In the genomic region with DNA sequence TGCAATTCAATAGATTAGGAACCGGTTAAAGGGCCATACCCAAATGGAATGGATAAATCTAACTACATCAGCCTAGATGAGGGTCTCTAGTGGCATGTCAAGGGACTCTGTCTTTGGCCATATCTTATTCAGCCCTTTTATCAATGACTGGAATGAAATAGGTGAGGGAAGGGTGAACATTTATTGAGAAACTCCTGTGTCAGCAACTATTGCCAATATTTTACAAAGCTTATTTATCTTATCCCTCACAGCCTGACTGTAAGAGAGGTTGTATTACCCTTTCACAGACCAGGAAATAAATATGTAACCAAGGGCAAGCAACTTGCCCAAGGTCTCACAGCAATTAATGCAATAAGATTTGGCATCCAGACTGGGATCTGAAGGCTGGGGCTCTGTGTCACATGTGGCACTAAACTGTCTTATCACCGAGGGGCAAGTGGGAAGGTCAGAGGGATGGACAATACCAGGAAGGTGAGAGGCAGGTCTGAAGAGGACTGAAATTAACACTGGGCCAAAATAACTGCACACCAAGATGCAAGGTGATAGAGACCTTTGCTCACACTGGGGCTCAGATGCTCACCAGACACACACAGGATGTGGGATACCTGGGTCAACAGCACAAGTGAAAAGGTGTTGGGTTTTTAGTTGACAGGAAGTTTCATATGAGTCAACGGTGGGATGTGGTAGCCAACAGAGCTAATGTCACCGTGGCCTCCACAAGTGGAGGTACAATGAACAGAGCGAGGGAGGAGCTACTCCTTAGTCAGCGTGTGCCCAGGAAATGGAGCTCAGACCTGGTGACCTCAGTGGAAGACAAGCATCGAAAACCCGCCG, we compare ENCODE assay signal across 9 cellular contexts.
DNase-seq lines count a peak whose midpoint lies in the region; ATAC-seq, FAIRE-seq and TF ChIP-seq lines count a peak whose summit lies in the region.
"Had no signal": no experiment of that assay in that cellular context is flagged by ENCODE, and none has a peak within 500 bp of the region (broad histone marks: within the 10 kb centered on the region; RNA-seq: fewer than 3 reads in every experiment).

No MANE protein-coding gene starts in this region.

- DNase-seq in activated CD8-positive, alpha-beta T cell treated with anti-CD3 and anti-CD28 coated beads for 36 hours: peak; percentile 91
- DNase-seq in sciatic nerve (ENCODE audit: low spot score) (no peak), NCI-H2171 treated with DMSO at 0.1 percent for 48 hours (lab: John Stamatoyannopoulos, UW) (no peak), NCI-H2227 (lab: John Stamatoyannopoulos, UW; ENCODE audit: unreplicated experiment) (no peak), kidney (no peak), breast epithelium (ENCODE audit: low spot score in 2 of 2) (no peak)
- DNase-seq: heart right ventricle had no signal

- H3K4me3 ChIP-seq in kidney (ENCODE audit: low read length in 2 of 2): no peak overlapping the region
- no peak overlapping the region for H3K4me3 ChIP-seq in breast epithelium
- H3K4me3 ChIP-seq: heart right ventricle had no signal

- H3K4me1 Mint-ChIP-seq in activated CD8-positive, alpha-beta T cell treated with anti-CD3 and anti-CD28 coated beads for 36 hours (ENCODE audit: low read depth): peaks cover 61% of the 10 kb centered on the region

- H3K9me3 ChIP-seq in kidney (ENCODE audit: control insufficient read depth in 1 of 2, low read length in 2 of 2) (no peaks in the 10 kb centered on the region), breast epithelium (peaks cover 2 to 5% of the 10 kb centered on the region in 2 donors)

- CTCF ChIA-PET in activated CD8-positive, alpha-beta T cell treated with anti-CD3 and anti-CD28 coated beads for 36 hours (lab: Charles Lee): interaction anchor here (1.0 to 1.7 kb wide), 5 partner anchors 43 to 774 kb away, joined by 3 to 4 read pairs (median 3); no protein-coding TSS in a partner anchor

- no peaks in the 10 kb centered on the region for H3K27me3 ChIP-seq in breast epithelium

- H3K36me3 Mint-ChIP-seq in activated CD8-positive, alpha-beta T cell treated with anti-CD3 and anti-CD28 coated beads for 36 hours (ENCODE audit: low read depth): no peaks in the 10 kb centered on the region

- ATAC-seq in GM19025 (IDR thresholded peaks at IDR 0.05; ENCODE audit: low read depth, unreplicated experiment): peak; percentile 90
- peak; percentile 94 for ATAC-seq in HG03108 (IDR thresholded peaks at IDR 0.05; ENCODE audit: unreplicated experiment)
- ATAC-seq in activated CD8-positive, alpha-beta T cell treated with anti-CD3 and anti-CD28 coated beads for 36 hours: peak; percentile 93
- peak; percentile 29 for ATAC-seq in sciatic nerve

- H3K27ac ChIP-seq in kidney (ENCODE audit: low read depth in 2 of 2, low read length in 2 of 2): no peak overlapping the region
- no peak overlapping the region for H3K27ac ChIP-seq in breast epithelium

- no peaks in the 10 kb centered on the region for H3K27me3 Mint-ChIP-seq in activated CD8-positive, alpha-beta T cell treated with anti-CD3 and anti-CD28 coated beads for 36 hours

- FAIRE-seq in kidney (lab: Jason Lieb, UNC): no peak

- TF ChIP-seq CTCF in activated CD8-positive, alpha-beta T cell treated with anti-CD3 and anti-CD28 coated beads for 36 hours (IDR thresholded peaks at IDR 0.05): no peak
- TF ChIP-seq CTCF in kidney (IDR thresholded peaks at IDR 0.05; ENCODE audit: borderline replicate concordance, extremely low read depth, insufficient read depth): no peak
- TF ChIP-seq CTCF in breast epithelium (IDR thresholded peaks at IDR 0.05): no peak

- no peak overlapping the region for H3K4me3 Mint-ChIP-seq in activated CD8-positive, alpha-beta T cell treated with anti-CD3 and anti-CD28 coated beads for 36 hours

- POLR2A ChIA-PET in activated CD8-positive, alpha-beta T cell treated with anti-CD3 and anti-CD28 coated beads for 36 hours (lab: Charles Lee): interaction anchor here (1.1 to 2.3 kb wide), 3 partner anchors 10 to 42 kb away, joined by 4 to 13 read pairs (median 6); no protein-coding TSS in a partner anchor

- H3K9me3 Mint-ChIP-seq in activated CD8-positive, alpha-beta T cell treated with anti-CD3 and anti-CD28 coated beads for 36 hours: peaks cover 6% of the 10 kb centered on the region

- TF ChIP-seq POLR2A in breast epithelium (IDR thresholded peaks at IDR 0.05): no peak

- peak overlapping the region; percentile 83 for H3K27ac Mint-ChIP-seq in activated CD8-positive, alpha-beta T cell treated with anti-CD3 and anti-CD28 coated beads for 36 hours

- H3K36me3 ChIP-seq in kidney (ENCODE audit: control insufficient read depth in 1 of 2, insufficient read depth in 2 of 2, low read length in 2 of 2) (no peaks in the 10 kb centered on the region), breast epithelium (no peaks in the 10 kb centered on the region)
- H3K36me3 ChIP-seq: heart right ventricle had no signal

- intact Hi-C loops in activated CD8-positive, alpha-beta T cell treated with anti-CD3 and anti-CD28 coated beads for 36 hours (cut with micrococcal nuclease): loop anchor here (2.0 to 5.0 kb wide), 2 partner anchors 37 to 47 kb away; no protein-coding TSS in a partner anchor
- intact Hi-C loops in sciatic nerve (cut with DNase I) (no loop called here), kidney (cut with DNase I) (no loop called here), breast epithelium (cut with DNase I; ENCODE audit: low total_unique reads) (loop anchor here (10.0 kb wide), 1 partner anchor 59 kb away; no protein-coding TSS in a partner anchor)

- H3K4me1 ChIP-seq in kidney (ENCODE audit: control insufficient read depth in 1 of 2, insufficient read depth in 1 of 2, low read depth in 1 of 2, low read length in 2 of 2): no peaks in the 10 kb centered on the region
- no peaks in the 10 kb centered on the region for H3K4me1 ChIP-seq in breast epithelium

- no peak overlapping the region for H3K9ac ChIP-seq in kidney (ENCODE audit: low read length in 2 of 2)

Comparison
In these comparisons a context has a peak if more than half of its experiments do, and no peak if none do; other contexts are left out.
1. ATAC-seq: peak in every context shown above with its lines; median percentile 94 in HG03108; 93 in activated CD8-positive, alpha-beta T cell treated with anti-CD3 and anti-CD28 coated beads for 36 hours; 90 in GM19025; 29 in sciatic nerve.
2. intact Hi-C loops: an anchor here in activated CD8-positive, alpha-beta T cell treated with anti-CD3 and anti-CD28 coated beads for 36 hours (2.0 to 5.0 kb wide) and breast epithelium (10.0 kb wide); none called in sciatic nerve and kidney.